Comparison of ENCODE assay signal across 4 cellular contexts in genomic region chr9:35637427-35637955, GRCh38. TPM values are rescaled to one million over a fixed set of nuclear protein-coding genes. Genes with fewer than 3 reads are reported as not detected.
"Had no signal": no experiment of that assay in that cellular context is flagged by ENCODE, and none has a peak within 500 bp of the region (broad histone marks: within the 10 kb centered on the region; RNA-seq: fewer than 3 reads in every experiment).

No MANE protein-coding gene starts in this region.

RNA-seq across cellular contexts. Expression of gene SIT1, which starts 13.2 kb away (rescaled TPM):
- total RNA-seq: gastrocnemius medialis, SK-MEL-5, smooth muscle cell had no signal
- polyA plus RNA-seq: smooth muscle cell had no signal

RNA-seq across cellular contexts. Expression of gene RMRP, which starts 20.3 kb away (rescaled TPM):
- polyA plus RNA-seq: aorta, smooth muscle cell had no signal
